Comparison of ENCODE assay signal across 12 cellular contexts in genomic region chr1:221823149-221823548, GRCh38.
DNase-seq lines count a peak whose midpoint lies in the region; ATAC-seq and TF ChIP-seq lines count a peak whose summit lies in the region.
"Had no signal": no experiment of that assay in that cellular context is flagged by ENCODE, and none has a peak within 500 bp of the region (broad histone marks: within the 10 kb centered on the region; RNA-seq: fewer than 3 reads in every experiment).

No MANE protein-coding gene starts in this region.

- no peaks in the 10 kb centered on the region for H3K4me1 ChIP-seq in ovary (ENCODE audit: insufficient read depth)
- H3K4me1 ChIP-seq in body of pancreas, result no peaks in the 10 kb centered on the region
- H3K4me1 ChIP-seq in sigmoid colon, result no peaks in the 10 kb centered on the region

- H3K4me1 Mint-ChIP-seq in activated naive CD4-positive, alpha-beta T cell treated with anti-CD3 and anti-CD28 coated beads for 36 hours (ENCODE audit: low read depth), result peaks cover 38% of the 10 kb centered on the region
- H3K4me1 Mint-ChIP-seq in stimulated activated naive CD8-positive, alpha-beta T cell treated with anti-CD3 and anti-CD28 coated beads, Interleukin-15, amount 100 ng/mL, for 72 hours, result peaks cover 58% of the 10 kb centered on the region
- H3K4me1 Mint-ChIP-seq: brain had no signal

- ATAC-seq in HG02588 (IDR thresholded peaks at IDR 0.05; ENCODE audit: unreplicated experiment), result peak; percentile 72
- ATAC-seq in HG03342 (IDR thresholded peaks at IDR 0.05; ENCODE audit: unreplicated experiment), result peak; percentile 56
- ATAC-seq in stimulated activated naive CD8-positive, alpha-beta T cell treated with anti-CD3 and anti-CD28 coated beads, Interleukin-15, amount 100 ng/mL, for 72 hours, result peak; percentile 74
- no peak for ATAC-seq in body of pancreas

- CTCF ChIA-PET in activated naive CD4-positive, alpha-beta T cell treated with anti-CD3 and anti-CD28 coated beads for 36 hours (lab: Charles Lee), result no interaction called here

- DNase-seq in activated naive CD4-positive, alpha-beta T cell treated with anti-CD3 and anti-CD28 coated beads for 36 hours, result peak; percentile 27
- no peak for DNase-seq in activated naive CD4-positive, alpha-beta T cell (lab: John Stamatoyannopoulos, UW)
- DNase-seq in stimulated activated naive CD8-positive, alpha-beta T cell treated with anti-CD3 and anti-CD28 coated beads, Interleukin-15, amount 100 ng/mL, for 72 hours, result peak in 1 of 2 donors; percentile 47
- DNase-seq in ovary (no peak), body of pancreas (no peak), sigmoid colon (no peak)
- DNase-seq: DMS79 treated with DMSO at 0.1 percent for 48 hours, NCI-H187 had no signal

- H3K36me3 ChIP-seq in ovary (no peaks in the 10 kb centered on the region), body of pancreas (replicated peaks in 1 of 2; ENCODE audit: insufficient read depth in 1 of 2, low read depth in 2 of 2) (no peaks in the 10 kb centered on the region), sigmoid colon (no peaks in the 10 kb centered on the region)

- no peaks in the 10 kb centered on the region for H3K27me3 ChIP-seq in ovary
- H3K27me3 ChIP-seq in body of pancreas, result no peaks in the 10 kb centered on the region
- H3K27me3 ChIP-seq in sigmoid colon, result no peaks in the 10 kb centered on the region

- intact Hi-C loops in activated naive CD4-positive, alpha-beta T cell treated with anti-CD3 and anti-CD28 coated beads for 36 hours (cut with micrococcal nuclease), result no loop called here
- intact Hi-C loops in ovary (cut with DNase I), result no loop called here
- intact Hi-C loops in body of pancreas (cut with DNase I), result no loop called here
- intact Hi-C loops in sigmoid colon (cut with DNase I), result no loop called here

- peaks cover 4% of the 10 kb centered on the region for H3K27me3 Mint-ChIP-seq in activated naive CD4-positive, alpha-beta T cell treated with anti-CD3 and anti-CD28 coated beads for 36 hours (ENCODE audit: low read depth)
- H3K27me3 Mint-ChIP-seq in stimulated activated naive CD8-positive, alpha-beta T cell treated with anti-CD3 and anti-CD28 coated beads, Interleukin-15, amount 100 ng/mL, for 72 hours, result peaks cover 12% of the 10 kb centered on the region

- 79 to 90% (median 83%) methylated on average over 4 of the region's 4 CpGs for WGBS in ovary, 3 donors
- 83 to 84% methylated on average over 4 of the region's 4 CpGs for WGBS in body of pancreas, 2 donors
- 67 to 68% methylated on average over 4 of the region's 4 CpGs for WGBS in sigmoid colon, 2 donors

- H3K27ac ChIP-seq in ovary (no peak overlapping the region), body of pancreas (no peak overlapping the region), sigmoid colon (no peak overlapping the region)

- no peaks in the 10 kb centered on the region for H3K36me3 Mint-ChIP-seq in activated naive CD4-positive, alpha-beta T cell treated with anti-CD3 and anti-CD28 coated beads for 36 hours (ENCODE audit: low read depth)
- H3K36me3 Mint-ChIP-seq: brain had no signal

- TF ChIP-seq POLR2A in ovary (IDR thresholded peaks at IDR 0.05) (no peak), body of pancreas (IDR thresholded peaks at IDR 0.05) (no peak), sigmoid colon (IDR thresholded peaks at IDR 0.05) (no peak)

- no peaks in the 10 kb centered on the region for H3K9me3 Mint-ChIP-seq in activated naive CD4-positive, alpha-beta T cell treated with anti-CD3 and anti-CD28 coated beads for 36 hours
- H3K9me3 Mint-ChIP-seq in stimulated activated naive CD8-positive, alpha-beta T cell treated with anti-CD3 and anti-CD28 coated beads, Interleukin-15, amount 100 ng/mL, for 72 hours, result peaks cover 3 to 12% of the 10 kb centered on the region in 2 donors

- H3K4me3 Mint-ChIP-seq in activated naive CD4-positive, alpha-beta T cell treated with anti-CD3 and anti-CD28 coated beads for 36 hours, result no peak overlapping the region
- H3K4me3 Mint-ChIP-seq in stimulated activated naive CD8-positive, alpha-beta T cell treated with anti-CD3 and anti-CD28 coated beads, Interleukin-15, amount 100 ng/mL, for 72 hours, result no peak overlapping the region
- H3K4me3 Mint-ChIP-seq: brain had no signal

- H3K4me3 ChIP-seq in ovary, result no peak overlapping the region
- H3K4me3 ChIP-seq in body of pancreas, result no peak overlapping the region
- H3K4me3 ChIP-seq in sigmoid colon, result no peak overlapping the region
- H3K4me3 ChIP-seq: A549 had no signal

- no peak overlapping the region for H3K27ac Mint-ChIP-seq in activated naive CD4-positive, alpha-beta T cell treated with anti-CD3 and anti-CD28 coated beads for 36 hours
- H3K27ac Mint-ChIP-seq in stimulated activated naive CD8-positive, alpha-beta T cell treated with anti-CD3 and anti-CD28 coated beads, Interleukin-15, amount 100 ng/mL, for 72 hours, result peak overlapping the region in 1 of 2 donors; percentile 9
- H3K27ac Mint-ChIP-seq: brain had no signal

- H3K9me3 ChIP-seq in ovary (no peaks in the 10 kb centered on the region), body of pancreas (no peaks in the 10 kb centered on the region), sigmoid colon (no peaks in the 10 kb centered on the region)

- TF ChIP-seq CTCF in ovary (IDR thresholded peaks at IDR 0.05) (no peak), body of pancreas (IDR thresholded peaks at IDR 0.05) (no peak), sigmoid colon (IDR thresholded peaks at IDR 0.05) (no peak)

- TF ChIP-seq EP300 in ovary (IDR thresholded peaks at IDR 0.05), result no peak
- TF ChIP-seq EP300 in sigmoid colon (IDR thresholded peaks at IDR 0.05), result no peak
